Comparison of ENCODE assay signal across 1 cellular context in the genomic region with DNA sequence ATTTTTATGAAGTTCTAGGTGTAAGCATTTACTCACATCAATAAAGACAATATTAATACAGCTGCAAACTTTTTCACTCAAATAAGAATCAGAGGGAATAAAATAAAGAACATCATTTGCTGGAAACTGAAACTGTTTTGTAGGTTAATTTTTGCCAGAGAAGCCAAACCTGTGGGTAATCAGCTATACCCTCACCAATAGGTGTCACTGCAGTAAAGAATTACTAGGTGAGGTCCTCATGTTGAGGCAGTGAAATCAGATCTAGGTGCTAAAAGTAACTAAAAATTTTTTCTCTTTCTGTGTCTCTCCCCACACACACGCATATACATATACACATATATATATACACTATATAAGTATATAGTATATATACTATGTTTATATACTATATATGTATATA.
TF ChIP-seq lines count a peak whose summit lies in the region.

No MANE protein-coding gene starts in this region.

TF ChIP-seq in GM12878, 131 proteins besides CTCF, POLR2A, EP300 and RAD21 (continued from another document):
- TF ChIP-seq HDAC2 (IDR thresholded peaks at IDR 0.05) (no peak), ZNF207 (IDR thresholded peaks at IDR 0.05; ENCODE audit: borderline replicate concordance) (no peak), MYC (IDR thresholded peaks at IDR 0.05; ENCODE audit: insufficient read depth, insufficient read length, insufficient replicate concordance, low read length, severe bottlenecking) (no peak), BACH1 (IDR thresholded peaks at IDR 0.05; ENCODE audit: borderline replicate concordance) (no peak)
- TF ChIP-seq, protein P1, sequence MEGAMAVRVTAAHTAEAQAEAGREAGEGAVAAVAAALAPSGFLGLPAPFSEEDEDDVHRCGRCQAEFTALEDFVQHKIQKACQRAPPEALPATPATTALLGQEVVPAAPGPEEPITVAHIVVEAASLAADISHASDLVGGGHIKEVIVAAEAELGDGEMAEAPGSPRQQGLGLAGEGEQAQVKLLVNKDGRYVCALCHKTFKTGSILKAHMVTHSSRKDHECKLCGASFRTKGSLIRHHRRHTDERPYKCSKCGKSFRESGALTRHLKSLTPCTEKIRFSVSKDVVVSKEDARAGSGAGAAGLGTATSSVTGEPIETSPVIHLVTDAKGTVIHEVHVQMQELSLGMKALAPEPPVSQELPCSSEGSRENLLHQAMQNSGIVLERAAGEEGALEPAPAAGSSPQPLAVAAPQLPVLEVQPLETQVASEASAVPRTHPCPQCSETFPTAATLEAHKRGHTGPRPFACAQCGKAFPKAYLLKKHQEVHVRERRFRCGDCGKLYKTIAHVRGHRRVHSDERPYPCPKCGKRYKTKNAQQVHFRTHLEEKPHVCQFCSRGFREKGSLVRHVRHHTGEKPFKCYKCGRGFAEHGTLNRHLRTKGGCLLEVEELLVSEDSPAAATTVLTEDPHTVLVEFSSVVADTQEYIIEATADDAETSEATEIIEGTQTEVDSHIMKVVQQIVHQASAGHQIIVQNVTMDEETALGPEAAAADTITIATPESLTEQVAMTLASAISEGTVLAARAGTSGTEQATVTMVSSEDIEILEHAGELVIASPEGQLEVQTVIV (IDR thresholded peaks at IDR 0.05; ENCODE audit: borderline replicate concordance, partially characterized antibody): no peak
- TF ChIP-seq, protein P2, sequence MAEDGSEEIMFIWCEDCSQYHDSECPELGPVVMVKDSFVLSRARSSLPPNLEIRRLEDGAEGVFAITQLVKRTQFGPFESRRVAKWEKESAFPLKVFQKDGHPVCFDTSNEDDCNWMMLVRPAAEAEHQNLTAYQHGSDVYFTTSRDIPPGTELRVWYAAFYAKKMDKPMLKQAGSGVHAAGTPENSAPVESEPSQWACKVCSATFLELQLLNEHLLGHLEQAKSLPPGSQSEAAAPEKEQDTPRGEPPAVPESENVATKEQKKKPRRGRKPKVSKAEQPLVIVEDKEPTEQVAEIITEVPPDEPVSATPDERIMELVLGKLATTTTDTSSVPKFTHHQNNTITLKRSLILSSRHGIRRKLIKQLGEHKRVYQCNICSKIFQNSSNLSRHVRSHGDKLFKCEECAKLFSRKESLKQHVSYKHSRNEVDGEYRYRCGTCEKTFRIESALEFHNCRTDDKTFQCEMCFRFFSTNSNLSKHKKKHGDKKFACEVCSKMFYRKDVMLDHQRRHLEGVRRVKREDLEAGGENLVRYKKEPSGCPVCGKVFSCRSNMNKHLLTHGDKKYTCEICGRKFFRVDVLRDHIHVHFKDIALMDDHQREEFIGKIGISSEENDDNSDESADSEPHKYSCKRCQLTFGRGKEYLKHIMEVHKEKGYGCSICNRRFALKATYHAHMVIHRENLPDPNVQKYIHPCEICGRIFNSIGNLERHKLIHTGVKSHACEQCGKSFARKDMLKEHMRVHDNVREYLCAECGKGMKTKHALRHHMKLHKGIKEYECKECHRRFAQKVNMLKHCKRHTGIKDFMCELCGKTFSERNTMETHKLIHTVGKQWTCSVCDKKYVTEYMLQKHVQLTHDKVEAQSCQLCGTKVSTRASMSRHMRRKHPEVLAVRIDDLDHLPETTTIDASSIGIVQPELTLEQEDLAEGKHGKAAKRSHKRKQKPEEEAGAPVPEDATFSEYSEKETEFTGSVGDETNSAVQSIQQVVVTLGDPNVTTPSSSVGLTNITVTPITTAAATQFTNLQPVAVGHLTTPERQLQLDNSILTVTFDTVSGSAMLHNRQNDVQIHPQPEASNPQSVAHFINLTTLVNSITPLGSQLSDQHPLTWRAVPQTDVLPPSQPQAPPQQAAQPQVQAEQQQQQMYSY (CRISPR knock-in tag; IDR thresholded peaks at IDR 0.05): no peak
- TF ChIP-seq, protein P3, sequence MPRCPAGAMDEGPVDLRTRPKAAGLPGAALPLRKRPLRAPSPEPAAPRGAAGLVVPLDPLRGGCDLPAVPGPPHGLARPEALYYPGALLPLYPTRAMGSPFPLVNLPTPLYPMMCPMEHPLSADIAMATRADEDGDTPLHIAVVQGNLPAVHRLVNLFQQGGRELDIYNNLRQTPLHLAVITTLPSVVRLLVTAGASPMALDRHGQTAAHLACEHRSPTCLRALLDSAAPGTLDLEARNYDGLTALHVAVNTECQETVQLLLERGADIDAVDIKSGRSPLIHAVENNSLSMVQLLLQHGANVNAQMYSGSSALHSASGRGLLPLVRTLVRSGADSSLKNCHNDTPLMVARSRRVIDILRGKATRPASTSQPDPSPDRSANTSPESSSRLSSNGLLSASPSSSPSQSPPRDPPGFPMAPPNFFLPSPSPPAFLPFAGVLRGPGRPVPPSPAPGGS (IDR thresholded peaks at IDR 0.05; ENCODE audit: borderline replicate concordance, insufficient read depth, low read depth, low read length, poor library complexity, severe bottlenecking): no peak
- TF ChIP-seq, protein P4, sequence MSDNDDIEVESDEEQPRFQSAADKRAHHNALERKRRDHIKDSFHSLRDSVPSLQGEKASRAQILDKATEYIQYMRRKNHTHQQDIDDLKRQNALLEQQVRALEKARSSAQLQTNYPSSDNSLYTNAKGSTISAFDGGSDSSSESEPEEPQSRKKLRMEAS (IDR thresholded peaks at IDR 0.05; ENCODE audit: low read depth, low read length): no peak
- TF ChIP-seq, protein P5, sequence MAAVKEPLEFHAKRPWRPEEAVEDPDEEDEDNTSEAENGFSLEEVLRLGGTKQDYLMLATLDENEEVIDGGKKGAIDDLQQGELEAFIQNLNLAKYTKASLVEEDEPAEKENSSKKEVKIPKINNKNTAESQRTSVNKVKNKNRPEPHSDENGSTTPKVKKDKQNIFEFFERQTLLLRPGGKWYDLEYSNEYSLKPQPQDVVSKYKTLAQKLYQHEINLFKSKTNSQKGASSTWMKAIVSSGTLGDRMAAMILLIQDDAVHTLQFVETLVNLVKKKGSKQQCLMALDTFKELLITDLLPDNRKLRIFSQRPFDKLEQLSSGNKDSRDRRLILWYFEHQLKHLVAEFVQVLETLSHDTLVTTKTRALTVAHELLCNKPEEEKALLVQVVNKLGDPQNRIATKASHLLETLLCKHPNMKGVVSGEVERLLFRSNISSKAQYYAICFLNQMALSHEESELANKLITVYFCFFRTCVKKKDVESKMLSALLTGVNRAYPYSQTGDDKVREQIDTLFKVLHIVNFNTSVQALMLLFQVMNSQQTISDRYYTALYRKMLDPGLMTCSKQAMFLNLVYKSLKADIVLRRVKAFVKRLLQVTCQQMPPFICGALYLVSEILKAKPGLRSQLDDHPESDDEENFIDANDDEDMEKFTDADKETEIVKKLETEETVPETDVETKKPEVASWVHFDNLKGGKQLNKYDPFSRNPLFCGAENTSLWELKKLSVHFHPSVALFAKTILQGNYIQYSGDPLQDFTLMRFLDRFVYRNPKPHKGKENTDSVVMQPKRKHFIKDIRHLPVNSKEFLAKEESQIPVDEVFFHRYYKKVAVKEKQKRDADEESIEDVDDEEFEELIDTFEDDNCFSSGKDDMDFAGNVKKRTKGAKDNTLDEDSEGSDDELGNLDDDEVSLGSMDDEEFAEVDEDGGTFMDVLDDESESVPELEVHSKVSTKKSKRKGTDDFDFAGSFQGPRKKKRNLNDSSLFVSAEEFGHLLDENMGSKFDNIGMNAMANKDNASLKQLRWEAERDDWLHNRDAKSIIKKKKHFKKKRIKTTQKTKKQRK (IDR thresholded peaks at IDR 0.05; ENCODE audit: low read depth, low read length): no peak
